ENCODE assay signal across 17 cellular contexts in genomic region chr16:66846266-66846665, GRCh38. TPM values are rescaled to one million over a fixed set of nuclear protein-coding genes. Genes with fewer than 3 reads are reported as not detected.
"Had no signal": no experiment of that assay in that cellular context is flagged by ENCODE, and none has a peak within 500 bp of the region (broad histone marks: within the 10 kb centered on the region; RNA-seq: fewer than 3 reads in every experiment).

No MANE protein-coding gene starts in this region.

- H3K36me3 Mint-ChIP-seq: activated CD4-positive, alpha-beta memory T cell treated with anti-CD3 and anti-CD28 coated beads for 36 hours; activated naive CD4-positive, alpha-beta T cell treated with anti-CD3 and anti-CD28 coated beads, Interleukin-2, amount 10 ng/mL, durations not matched to agents 7 days and 5 days; mesothelial cell of epicardium had no signal

- H3K9me3 Mint-ChIP-seq: activated CD4-positive, alpha-beta memory T cell treated with anti-CD3 and anti-CD28 coated beads for 36 hours; activated naive CD4-positive, alpha-beta T cell treated with anti-CD3 and anti-CD28 coated beads, Interleukin-2, amount 10 ng/mL, durations not matched to agents 7 days and 5 days; dendritic cell treated with granulocyte-macrophage colony-stimulating factor and Interleukin-4, amounts not matched to agents 40 ng/mL and 50 ng/mL, for 4 days; mesothelial cell of epicardium had no signal

- DNase-seq: activated CD4-positive, alpha-beta memory T cell treated with anti-CD3 and anti-CD28 coated beads for 36 hours; activated CD8-positive, alpha-beta memory T cell treated with anti-CD3 and anti-CD28 coated beads, Interleukin-2, amount 50 U/mL, for 4 hours; amniotic stem cell; cerebellar nuclear complex; stimulated activated CD4-positive, alpha-beta T cell treated with anti-CD3 and anti-CD28 coated beads, Interleukin-15, amount 100 ng/mL, for 24 hours; T-helper 17 cell; thyroid gland had no signal

- H3K27me3 ChIP-seq: vagina had no signal

- H3K4me3 ChIP-seq: thyroid gland, vagina had no signal

- H3K36me3 ChIP-seq: thyroid gland, vagina had no signal

- H3K4me3 Mint-ChIP-seq: activated CD4-positive, alpha-beta memory T cell treated with anti-CD3 and anti-CD28 coated beads for 36 hours; activated naive CD4-positive, alpha-beta T cell treated with anti-CD3 and anti-CD28 coated beads, Interleukin-2, amount 10 ng/mL, durations not matched to agents 7 days and 5 days; dendritic cell treated with granulocyte-macrophage colony-stimulating factor and Interleukin-4, amounts not matched to agents 40 ng/mL and 50 ng/mL, for 4 days; mesothelial cell of epicardium; T-helper 17 cell had no signal

- H3K27ac Mint-ChIP-seq: activated CD4-positive, alpha-beta memory T cell treated with anti-CD3 and anti-CD28 coated beads for 36 hours; activated naive CD4-positive, alpha-beta T cell treated with anti-CD3 and anti-CD28 coated beads, Interleukin-2, amount 10 ng/mL, durations not matched to agents 7 days and 5 days; dendritic cell treated with granulocyte-macrophage colony-stimulating factor and Interleukin-4, amounts not matched to agents 40 ng/mL and 50 ng/mL, for 4 days; mesothelial cell of epicardium; T-helper 17 cell had no signal

- H3K27ac ChIP-seq: thyroid gland, vagina had no signal

- ATAC-seq: activated CD4-positive, CD25-positive, alpha-beta regulatory T cell treated with anti-CD3 and anti-CD28 coated beads, Interleukin-2, amount 50 U/mL, for 24 hours; T-helper 17 cell had no signal

RNA-seq across cellular contexts. Expression of gene CA7, which starts 2.1 kb away (rescaled TPM):
- total RNA-seq: kidney epithelial cell, liver, mesothelial cell of epicardium, skeletal muscle tissue, T-helper 17 cell, vagina had no signal
- polyA plus RNA-seq: liver had no signal

RNA-seq across cellular contexts. Expression of gene TERB1, which starts 44.9 kb away (rescaled TPM):
- total RNA-seq: activated CD4-positive, alpha-beta memory T cell treated with anti-CD3 and anti-CD28 coated beads for 36 hours; kidney epithelial cell; myocyte; skeletal muscle tissue; vagina had no signal
- polyA plus RNA-seq: esophagus had no signal
